18 cellular contexts compared by ENCODE assay signal in genomic region chr10:19730071-19730470, GRCh38.
DNase-seq lines count a peak whose midpoint lies in the region; ATAC-seq and TF ChIP-seq lines count a peak whose summit lies in the region.
"Had no signal": no experiment of that assay in that cellular context is flagged by ENCODE, and none has a peak within 500 bp of the region (broad histone marks: within the 10 kb centered on the region; RNA-seq: fewer than 3 reads in every experiment).

No MANE protein-coding gene starts in this region.

- TF ChIP-seq EP300 in SK-N-SH (IDR thresholded peaks at IDR 0.05; ENCODE audit: borderline replicate concordance in 1 of 2, low read depth in 1 of 2, low read length in 1 of 2), result peak; percentile 37 to 91; a peak in 3 of 4 replicates

- H3K79me2 ChIP-seq in GM23248 (ENCODE audit: insufficient read depth), result no peaks in the 10 kb centered on the region
- no peaks in the 10 kb centered on the region for H3K79me2 ChIP-seq in SK-N-SH (ENCODE audit: insufficient read depth)
- no peaks in the 10 kb centered on the region for H3K79me2 ChIP-seq in fibroblast of lung (ENCODE audit: control insufficient read depth, insufficient read depth, low read length)

- no peaks in the 10 kb centered on the region for H3K9me3 ChIP-seq in GM23248 (ENCODE audit: low read depth)
- H3K9me3 ChIP-seq in SK-N-SH, result no peaks in the 10 kb centered on the region
- no peaks in the 10 kb centered on the region for H3K9me3 ChIP-seq in fibroblast of lung (ENCODE audit: control insufficient read depth, insufficient read depth, low read depth, low read length)
- H3K9me3 ChIP-seq: upper lobe of left lung had no signal

- POLR2A ChIA-PET in SK-N-SH (lab: Yijun Ruan, JAX), result no interaction called here

- CTCF ChIA-PET in SK-N-SH (lab: Yijun Ruan, JAX), result no interaction called here

- H4K20me1 ChIP-seq in GM23248 (ENCODE audit: insufficient read depth), result no peaks in the 10 kb centered on the region
- H4K20me1 ChIP-seq in SK-N-SH (ENCODE audit: insufficient read depth), result no peaks in the 10 kb centered on the region
- H4K20me1 ChIP-seq in fibroblast of lung (ENCODE audit: control insufficient read depth, extremely low read depth, insufficient read depth, low read length), result no peaks in the 10 kb centered on the region

- H3K4me3 ChIP-seq in GM23248, result no peak overlapping the region
- no peak overlapping the region for H3K4me3 ChIP-seq in SK-N-SH (ENCODE audit: low read depth in 2 of 2, low read length in 1 of 2)
- no peak overlapping the region for H3K4me3 ChIP-seq in fibroblast of lung (replicated peaks in 1 of 4; ENCODE audit: control extremely low read depth in 1 of 4, insufficient read depth in 1 of 4, low read depth in 3 of 4, low read length in 4 of 4)
- H3K4me3 ChIP-seq in skeletal muscle cell (ENCODE audit: low read depth, low read length), result no peak overlapping the region
- H3K4me3 ChIP-seq: neural progenitor cell, upper lobe of left lung had no signal

- H3K4me2 ChIP-seq in GM23248 (ENCODE audit: unreplicated experiment) (no peak overlapping the region), SK-N-SH (peak overlapping the region; percentile 57; the same call in 1 of the 2 replicates), fibroblast of lung (ENCODE audit: extremely low read depth, insufficient read depth, low read length) (peak overlapping the region; percentile 8)
- H3K4me2 ChIP-seq: neural progenitor cell had no signal

- TF ChIP-seq CTCF in SK-N-SH (IDR thresholded peaks at IDR 0.05), result no peak
- TF ChIP-seq CTCF in fibroblast of lung (conservative IDR thresholded peaks at IDR 0.05 in 1 of 2, IDR thresholded peaks at IDR 0.05 in 1 of 2; ENCODE audit: low read depth in 1 of 2, low read length in 2 of 2), result no peak

- ATAC-seq in HG03039 (IDR thresholded peaks at IDR 0.05; ENCODE audit: unreplicated experiment), result no peak
- no peak for ATAC-seq in GM19452 (IDR thresholded peaks at IDR 0.05; ENCODE audit: unreplicated experiment)
- ATAC-seq: Panc1; stimulated activated naive B cell treated with anti-CD40 and anti-IgM and Interleukin-4, amounts not matched to agents 10 μg/mL and 1 μg/mL and 100 μg/mL, for 72 hours had no signal

- H3F3A ChIP-seq in GM23248 (ENCODE audit: insufficient read depth) (no peaks in the 10 kb centered on the region), SK-N-SH (replicated peaks; ENCODE audit: insufficient read depth) (peaks cover 8% of the 10 kb centered on the region)

- H3K4me1 ChIP-seq in GM23248 (ENCODE audit: insufficient read depth) (peaks cover 13% of the 10 kb centered on the region), SK-N-SH (ENCODE audit: control insufficient read depth in 1 of 2, insufficient read depth in 2 of 2, low read depth in 1 of 2, low read length in 1 of 2) (peaks cover 0 to 3% of the 10 kb centered on the region in 2 experiments; a peak in 2 of 4 replicates), fibroblast of lung (ENCODE audit: control insufficient read depth, extremely low read depth, insufficient read depth, low read length) (peaks cover 3% of the 10 kb centered on the region)
- H3K4me1 ChIP-seq: upper lobe of left lung had no signal

- in situ Hi-C loops in GM23248 (cut with MboI), result no loop called here

- H3K9ac ChIP-seq in GM23248, result no peak overlapping the region
- no peak overlapping the region for H3K9ac ChIP-seq in SK-N-SH
- no peak overlapping the region for H3K9ac ChIP-seq in fibroblast of lung (ENCODE audit: insufficient read depth, low read length)
- H3K9ac ChIP-seq: neural progenitor cell had no signal

- DNase-seq in GM23248 (peak; percentile 65), SK-N-SH (no peak), fibroblast of lung (ENCODE audit: low read depth in 2 of 2) (peak; percentile 83 to 86), skeletal muscle cell (ENCODE audit: low read depth) (peak; percentile 30), occipital lobe (lab: John Stamatoyannopoulos, UW) (no peak), NCI-H187 treated with DMSO at 0.1 percent for 48 hours (lab: John Stamatoyannopoulos, UW) (no peak)
- DNase-seq: activated B cell treated with CpG ODN at 0.5 μM for 24 hours; activated gamma-delta T cell; effector CD8-positive, alpha-beta T cell; HFFc6; NCI-H2081 treated with DMSO at 0.1 percent for 48 hours; stimulated activated naive B cell treated with anti-CD40 and anti-IgM and Interleukin-4, amounts not matched to agents 10 μg/mL and 1 μg/mL and 100 μg/mL, for 72 hours; upper lobe of left lung had no signal

- H3K27ac ChIP-seq in GM23248 (peak overlapping the region; percentile 2; the same call in 1 of the 2 replicates), SK-N-SH (ENCODE audit: low read depth in 2 of 2, low read length in 1 of 2) (peak overlapping the region in 1 of 2 experiments; percentile 70; a peak in 3 of 4 replicates), fibroblast of lung (ENCODE audit: insufficient read depth, low read length) (no peak overlapping the region)
- H3K27ac ChIP-seq: C4-2B, neural progenitor cell, upper lobe of left lung had no signal

- H2AFZ ChIP-seq in GM23248 (no peak overlapping the region), SK-N-SH (ENCODE audit: low read depth) (peak overlapping the region; percentile 64; the same call in 1 of the 2 replicates), fibroblast of lung (ENCODE audit: low read length) (no peak overlapping the region)
- H2AFZ ChIP-seq: neural progenitor cell had no signal

- no peak for TF ChIP-seq RAD21 in SK-N-SH (IDR thresholded peaks at IDR 0.05; ENCODE audit: low read length)

- H3K27me3 ChIP-seq in GM23248 (replicated peaks; ENCODE audit: insufficient read depth), result no peaks in the 10 kb centered on the region
- no peaks in the 10 kb centered on the region for H3K27me3 ChIP-seq in SK-N-SH (ENCODE audit: insufficient read depth)
- H3K27me3 ChIP-seq in fibroblast of lung (ENCODE audit: control insufficient read depth, insufficient read depth, low read length), result no peaks in the 10 kb centered on the region
- H3K27me3 ChIP-seq: neural progenitor cell, upper lobe of left lung had no signal

- H3K9me2 ChIP-seq in GM23248 (ENCODE audit: insufficient read depth) (no peaks in the 10 kb centered on the region), SK-N-SH (no peaks in the 10 kb centered on the region)

- H3K36me3 ChIP-seq in GM23248 (ENCODE audit: low read depth) (no peaks in the 10 kb centered on the region), SK-N-SH (replicated peaks in 1 of 2; ENCODE audit: control insufficient read depth in 1 of 2, insufficient read depth in 2 of 2, low read length in 1 of 2) (no peaks in the 10 kb centered on the region), fibroblast of lung (ENCODE audit: control insufficient read depth, insufficient read depth, low read length) (no peaks in the 10 kb centered on the region)
- H3K36me3 ChIP-seq: neural progenitor cell, upper lobe of left lung had no signal

TF ChIP-seq in SK-N-SH, 30 proteins besides CTCF, POLR2A, EP300 and RAD21 (continues in another document):
- TF ChIP-seq TAF1 (IDR thresholded peaks at IDR 0.05; ENCODE audit: borderline replicate concordance, low read depth, low read length) (no peak), PBX3 (IDR thresholded peaks at IDR 0.05) (peak; percentile 91), YY1 (IDR thresholded peaks at IDR 0.05; ENCODE audit: low read depth) (peak; percentile 39; the same call in 1 of the 2 replicates), CHD2 (IDR thresholded peaks at IDR 0.05; ENCODE audit: low read length, partially characterized antibody) (no peak), NRF1 (IDR thresholded peaks at IDR 0.05; ENCODE audit: low read depth, low read length) (no peak), TCF12 (IDR thresholded peaks at IDR 0.05) (peak; percentile 97), NFIC (IDR thresholded peaks at IDR 0.05; ENCODE audit: borderline replicate concordance) (peak; percentile 96), EZH2phosphoT487 (IDR thresholded peaks at IDR 0.05; ENCODE audit: borderline replicate concordance, low read depth) (no peak), FOXM1 (IDR thresholded peaks at IDR 0.05; ENCODE audit: low read depth) (peak; percentile 81), IRF3 (IDR thresholded peaks at IDR 0.05; ENCODE audit: low read depth, low read length) (no peak), ELF1 (IDR thresholded peaks at IDR 0.05) (no peak), MEF2A (IDR thresholded peaks at IDR 0.05; ENCODE audit: borderline replicate concordance, low read depth) (0 out of 2 replicates have a peak, but pooled peaks have one; percentile 26), MXI1 (IDR thresholded peaks at IDR 0.05; ENCODE audit: low read depth, low read length) (no peak), SIN3A (IDR thresholded peaks at IDR 0.05; ENCODE audit: borderline replicate concordance, low read depth, low read length) (no peak), USF1 (IDR thresholded peaks at IDR 0.05; ENCODE audit: borderline replicate concordance, low read depth) (no peak), RXRA (IDR thresholded peaks at IDR 0.05; ENCODE audit: borderline replicate concordance, low read depth) (peak; percentile 55; the same call in 1 of the 2 replicates), JUND (IDR thresholded peaks at IDR 0.05) (peak; percentile 93)

Comparison
In these comparisons a context has a peak if more than half of its experiments do, and no peak if none do; other contexts are left out.
1. DNase-seq: peak in GM23248 (single experiment), fibroblast of lung (2 of 2) and skeletal muscle cell (single experiment); none in SK-N-SH (single experiment), occipital lobe (single experiment) and NCI-H187 treated with DMSO at 0.1 percent for 48 hours (single experiment).